In the genomic region with DNA sequence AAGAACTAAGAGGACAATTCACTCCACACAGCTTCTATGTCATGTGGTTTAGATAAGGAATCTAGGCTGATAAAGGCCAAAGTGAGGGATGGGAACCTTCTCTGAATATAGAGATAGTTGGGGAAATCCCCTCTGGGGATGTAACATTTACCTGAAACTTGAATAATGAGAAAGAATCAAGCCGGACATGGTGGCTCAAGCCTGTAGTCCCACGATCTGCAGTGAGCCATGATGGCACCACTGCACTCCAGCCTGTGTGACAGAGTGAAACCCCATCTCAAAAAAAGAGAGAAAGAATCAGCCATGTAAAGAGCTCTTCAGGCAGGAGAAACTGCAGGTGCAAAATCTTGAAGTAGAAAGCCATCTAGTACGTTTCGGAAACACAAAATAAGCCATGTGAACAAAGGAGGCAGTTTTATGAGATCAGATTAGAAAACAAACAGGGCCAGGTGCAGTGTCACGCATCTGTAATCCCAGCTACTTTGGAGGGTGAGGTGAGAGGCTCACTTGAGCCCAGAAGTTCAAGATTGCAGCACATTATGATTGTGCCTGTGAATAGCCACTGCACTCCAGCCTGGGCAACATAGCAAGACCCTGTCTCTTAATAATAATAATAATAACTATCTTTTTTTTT, we compare ENCODE assay signal across 10 cellular contexts. TPM values are rescaled to one million over a fixed set of nuclear protein-coding genes. Genes with fewer than 3 reads are reported as not detected.
A peak's percentile ranks its signal among the peaks of the same experiment; 100 is the strongest.
DNase-seq lines count a peak whose midpoint lies in the region; ATAC-seq, FAIRE-seq and TF ChIP-seq lines count a peak whose summit lies in the region.
"Had no signal": no experiment of that assay in that cellular context is flagged by ENCODE, and none has a peak within 500 bp of the region (broad histone marks: within the 10 kb centered on the region; RNA-seq: fewer than 3 reads in every experiment).

No MANE protein-coding gene starts in this region.

- no peak overlapping the region for H3K4me3 ChIP-seq in esophagus squamous epithelium

- DNase-seq in SHP77 (lab: John Stamatoyannopoulos, UW) (peak; percentile 73 to 78), SIG-M5 treated with dmso at 0.1 percent for 504 hours (lab: John Stamatoyannopoulos, UW; ENCODE audit: unreplicated experiment) (no peak), esophagus squamous epithelium (lab: John Stamatoyannopoulos, UW) (no peak), RCC 7860 (ENCODE audit: low spot score) (no peak)
- no peak for DNase-seq in activated naive CD4-positive, alpha-beta T cell treated with anti-CD3 and anti-CD28 coated beads, Interleukin-2, amount 50 U/mL, for 16 hours
- DNase-seq: nucleus accumbens had no signal

- no peak for TF ChIP-seq POLR2A in esophagus squamous epithelium (IDR thresholded peaks at IDR 0.05)

- peaks cover 0 to 8% (median 0%) of the 10 kb centered on the region in 3 donors for H3K4me1 ChIP-seq in esophagus squamous epithelium

- H3K36me3 ChIP-seq in esophagus squamous epithelium, result no peaks in the 10 kb centered on the region

- H3K27me3 ChIP-seq in esophagus squamous epithelium, result no peaks in the 10 kb centered on the region

- H3K27ac ChIP-seq in esophagus squamous epithelium, result no peak overlapping the region

- no peak for TF ChIP-seq CTCF in esophagus squamous epithelium (IDR thresholded peaks at IDR 0.05)

- H3K9me3 ChIP-seq in esophagus squamous epithelium, result no peaks in the 10 kb centered on the region

- intact Hi-C loops in esophagus squamous epithelium (cut with DNase I), result no loop called here

- FAIRE-seq in RCC 7860 (lab: Jason Lieb, UNC), result no peak
- FAIRE-seq: G401.6 had no signal

- ATAC-seq in GM18511 (IDR thresholded peaks at IDR 0.05; ENCODE audit: unreplicated experiment) (peak; percentile 78), GM21529 (IDR thresholded peaks at IDR 0.05; ENCODE audit: unreplicated experiment) (peak; percentile 72), HG03378 (IDR thresholded peaks at IDR 0.05; ENCODE audit: unreplicated experiment) (peak; percentile 64)

- WGBS in esophagus squamous epithelium, 2 donors, result 79 to 85% methylated on average over 5 of the region's 5 CpGs

RNA-seq across cellular contexts. Expression of a gene that starts 4.5 kb away (rescaled TPM):
- 10 to 100 TPM in 3 of 4 donors, 1 to 10 TPM in 1; 9.5 to 15.8 (median 11.4) TPM for total RNA-seq in esophagus squamous epithelium

Comparison
In these comparisons a context has a peak if more than half of its experiments do, and no peak if none do; other contexts are left out.
1. DNase-seq: peak in SHP77 (2 of 2); none in SIG-M5 treated with dmso at 0.1 percent for 504 hours (single experiment), esophagus squamous epithelium (single experiment), activated naive CD4-positive, alpha-beta T cell treated with anti-CD3 and anti-CD28 coated beads, Interleukin-2, amount 50 U/mL, for 16 hours (single experiment) and RCC 7860 (single experiment).
2. Peak in every context shown above with its lines, with median percentiles within 50 percentile points of each other: ATAC-seq.